21 cellular contexts compared by ENCODE assay signal in the genomic region with DNA sequence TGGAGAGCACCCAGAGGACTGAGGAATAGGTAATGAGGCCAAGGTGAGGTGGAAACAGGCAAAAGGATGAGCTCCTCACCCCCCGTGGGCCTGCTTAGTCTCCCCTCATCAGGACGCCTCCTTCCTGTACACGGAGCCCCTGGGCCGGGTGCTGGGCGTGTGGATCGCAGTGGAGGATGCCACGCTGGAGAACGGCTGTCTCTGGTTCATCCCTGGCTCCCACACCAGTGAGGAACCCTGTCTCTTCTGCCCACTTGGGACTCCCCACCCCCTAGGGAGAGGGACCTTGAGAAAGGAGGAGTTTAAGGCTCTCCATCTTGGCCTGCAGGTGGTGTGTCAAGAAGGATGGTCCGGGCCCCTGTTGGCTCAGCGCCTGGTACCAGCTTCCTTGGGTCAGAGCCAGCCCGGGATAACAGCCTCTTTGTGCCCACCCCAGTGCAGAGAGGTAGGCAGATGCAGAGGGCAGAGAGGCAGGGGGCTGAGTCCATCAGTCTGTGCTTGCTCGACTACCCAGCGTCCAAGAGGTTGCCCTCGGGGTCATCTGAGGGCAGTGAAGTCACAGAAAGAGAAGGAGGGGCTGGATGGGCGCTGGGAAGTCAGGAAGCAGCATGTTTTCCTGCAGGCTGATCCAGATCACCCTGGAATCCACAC. TPM values are rescaled to one million over a fixed set of nuclear protein-coding genes. Genes with fewer than 3 reads are reported as not detected.
DNase-seq lines count a peak whose midpoint lies in the region; ATAC-seq and TF ChIP-seq lines count a peak whose summit lies in the region.
"Had no signal": no experiment of that assay in that cellular context is flagged by ENCODE, and none has a peak within 500 bp of the region (broad histone marks: within the 10 kb centered on the region; RNA-seq: fewer than 3 reads in every experiment).

No MANE protein-coding gene starts in this region.

- no peaks in the 10 kb centered on the region for H3K9me3 ChIP-seq in thyroid gland

- 71% methylated on average over 14 to 15 of the region's 15 CpGs for WGBS in thyroid gland, 2 donors

- peak overlapping the region; percentile 9 for H3K4me3 Mint-ChIP-seq in nephron progenitor cell
- H3K4me3 Mint-ChIP-seq in stimulated activated naive CD8-positive, alpha-beta T cell treated with anti-CD3 and anti-CD28 coated beads, Interleukin-15, amount 100 ng/mL, for 72 hours: no peak overlapping the region
- H3K4me3 Mint-ChIP-seq: activated CD4-positive, alpha-beta T cell treated with anti-CD3 and anti-CD28 coated beads for 36 hours; activated T-helper 1 cell treated with anti-CD3 and anti-CD28 coated beads, Interleukin-12 subunit alpha, Interleukin-12 subunit beta, Interleukin-2, Interleukin-4 antibody, amounts not matched to agents 30 ng/mL and 10 ng/mL and 1 ng/mL, durations not matched to agents 14 hours and 24 hours and 36 hours; B cell; effector memory CD8-positive, alpha-beta T cell; naive thymus-derived CD4-positive, alpha-beta T cell; stimulated activated naive CD8-positive, alpha-beta T cell treated with anti-CD3 and anti-CD28 coated beads, Interleukin-15, Interleukin-2, amounts not matched to agents 100 ng/mL and 50 ng/mL, for 24 hours had no signal

- H3K27me3 Mint-ChIP-seq in nephron progenitor cell (ENCODE audit: low read depth, poor library complexity): no peaks in the 10 kb centered on the region
- no peaks in the 10 kb centered on the region for H3K27me3 Mint-ChIP-seq in stimulated activated naive CD8-positive, alpha-beta T cell treated with anti-CD3 and anti-CD28 coated beads, Interleukin-15, amount 100 ng/mL, for 72 hours
- H3K27me3 Mint-ChIP-seq: activated CD4-positive, alpha-beta T cell treated with anti-CD3 and anti-CD28 coated beads for 36 hours; B cell; effector memory CD8-positive, alpha-beta T cell; naive thymus-derived CD4-positive, alpha-beta T cell; stimulated activated naive CD8-positive, alpha-beta T cell treated with anti-CD3 and anti-CD28 coated beads, Interleukin-15, Interleukin-2, amounts not matched to agents 100 ng/mL and 50 ng/mL, for 24 hours had no signal

- no peak for TF ChIP-seq POLR2A in thyroid gland (IDR thresholded peaks at IDR 0.05)

- TF ChIP-seq CTCF in nephron progenitor cell (IDR thresholded peaks at IDR 0.05) (no peak), thyroid gland (IDR thresholded peaks at IDR 0.05) (no peak)

- peak overlapping the region; percentile 71 for H3K27ac Mint-ChIP-seq in nephron progenitor cell
- H3K27ac Mint-ChIP-seq in stimulated activated naive CD8-positive, alpha-beta T cell treated with anti-CD3 and anti-CD28 coated beads, Interleukin-15, amount 100 ng/mL, for 72 hours: no peak overlapping the region
- H3K27ac Mint-ChIP-seq: activated CD4-positive, alpha-beta T cell treated with anti-CD3 and anti-CD28 coated beads for 36 hours; activated T-helper 1 cell treated with anti-CD3 and anti-CD28 coated beads, Interleukin-12 subunit alpha, Interleukin-12 subunit beta, Interleukin-2, Interleukin-4 antibody, amounts not matched to agents 30 ng/mL and 10 ng/mL and 1 ng/mL, durations not matched to agents 14 hours and 24 hours and 36 hours; B cell; effector memory CD8-positive, alpha-beta T cell; naive thymus-derived CD4-positive, alpha-beta T cell; stimulated activated naive CD8-positive, alpha-beta T cell treated with anti-CD3 and anti-CD28 coated beads, Interleukin-15, Interleukin-2, amounts not matched to agents 100 ng/mL and 50 ng/mL, for 24 hours had no signal

- peaks cover 0 to 3% of the 10 kb centered on the region in 2 donors for H3K36me3 ChIP-seq in thyroid gland

- H3K4me3 ChIP-seq in thyroid gland (replicated peaks in 1 of 3): no peak overlapping the region

- peaks cover 19% of the 10 kb centered on the region for H3K4me1 Mint-ChIP-seq in nephron progenitor cell
- peaks cover 9% of the 10 kb centered on the region for H3K4me1 Mint-ChIP-seq in stimulated activated naive CD8-positive, alpha-beta T cell treated with anti-CD3 and anti-CD28 coated beads, Interleukin-15, amount 100 ng/mL, for 72 hours
- H3K4me1 Mint-ChIP-seq: activated CD4-positive, alpha-beta T cell treated with anti-CD3 and anti-CD28 coated beads for 36 hours; B cell had no signal

- peaks cover 0 to 13% of the 10 kb centered on the region in 2 donors for H3K4me1 ChIP-seq in thyroid gland

- peak overlapping the region in 2 of 3 donors; percentile 24 to 73 for H3K27ac ChIP-seq in thyroid gland

- peaks cover under 1% of the 10 kb centered on the region for H3K36me3 Mint-ChIP-seq in nephron progenitor cell (ENCODE audit: low read depth)
- H3K36me3 Mint-ChIP-seq: activated naive CD4-positive, alpha-beta T cell treated with anti-CD3 and anti-CD28 coated beads, Interleukin-2, amount 50 U/mL, for 72 hours had no signal

- no peaks in the 10 kb centered on the region for H3K27me3 ChIP-seq in thyroid gland

- H3K9me3 Mint-ChIP-seq in nephron progenitor cell: no peaks in the 10 kb centered on the region
- H3K9me3 Mint-ChIP-seq in stimulated activated naive CD8-positive, alpha-beta T cell treated with anti-CD3 and anti-CD28 coated beads, Interleukin-15, amount 100 ng/mL, for 72 hours: no peaks in the 10 kb centered on the region
- H3K9me3 Mint-ChIP-seq: activated naive CD4-positive, alpha-beta T cell treated with anti-CD3 and anti-CD28 coated beads, Interleukin-2, amount 50 U/mL, for 72 hours; activated T-helper 1 cell treated with anti-CD3 and anti-CD28 coated beads, Interleukin-12 subunit alpha, Interleukin-12 subunit beta, Interleukin-2, Interleukin-4 antibody, amounts not matched to agents 30 ng/mL and 10 ng/mL and 1 ng/mL, durations not matched to agents 14 hours and 24 hours and 36 hours; effector memory CD8-positive, alpha-beta T cell; naive thymus-derived CD4-positive, alpha-beta T cell; stimulated activated naive CD8-positive, alpha-beta T cell treated with anti-CD3 and anti-CD28 coated beads, Interleukin-15, Interleukin-2, amounts not matched to agents 100 ng/mL and 50 ng/mL, for 24 hours had no signal

- peak; percentile 19 to 26 for ATAC-seq in left cardiac atrium
- no peak for ATAC-seq in stimulated activated naive CD8-positive, alpha-beta T cell treated with anti-CD3 and anti-CD28 coated beads, Interleukin-15, amount 100 ng/mL, for 72 hours
- ATAC-seq: activated CD4-positive, alpha-beta T cell treated with anti-CD3 and anti-CD28 coated beads for 36 hours; effector memory CD8-positive, alpha-beta T cell; naive thymus-derived CD4-positive, alpha-beta T cell had no signal

- intact Hi-C loops in left cardiac atrium (cut with DNase I): no loop called here
- intact Hi-C loops in thyroid gland (cut with DNase I): no loop called here

- DNase-seq in NCI-H82 (lab: John Stamatoyannopoulos, UW) (peak; percentile 29), NCI-H82 treated with DMSO at 0.1 percent for 48 hours (lab: John Stamatoyannopoulos, UW; ENCODE audit: unreplicated experiment) (no peak), left cardiac atrium (peak; percentile 45), nephron progenitor cell (peak; percentile 44), thyroid gland (no peak), NCI-H510A treated with DMSO at 0.1 percent for 48 hours (lab: John Stamatoyannopoulos, UW) (no peak), T-helper 1 cell (no peak)
- DNase-seq in stimulated activated naive CD8-positive, alpha-beta T cell treated with anti-CD3 and anti-CD28 coated beads, Interleukin-15, amount 100 ng/mL, for 72 hours: no peak
- DNase-seq: activated CD4-positive, alpha-beta T cell treated with anti-CD3 and anti-CD28 coated beads for 36 hours; COR-L47; effector memory CD8-positive, alpha-beta T cell; mesenchymal stem cell; naive thymus-derived CD4-positive, alpha-beta T cell; NCI-H1417; small intestine; stimulated activated CD4-positive, alpha-beta T cell treated with anti-CD3 and anti-CD28 coated beads, Interleukin-2, amount 100 ng/mL, for 48 hours had no signal

RNA-seq across cellular contexts. Expression of a gene that starts 7.0 kb away (rescaled TPM):
- total RNA-seq in left cardiac atrium (10 to 100 TPM in 1 of 2 donors, 1 to 10 TPM in 1; 9.3 to 11.3 TPM), thyroid gland (10 to 100 TPM; 21.1 to 25.2 (median 22.2) TPM)

RNA-seq across cellular contexts. Expression of a gene that starts 7.1 kb away (rescaled TPM):
- 10 to 100 TPM; 14.8 to 30.0 TPM for total RNA-seq in left cardiac atrium
- 10 to 100 TPM; 27.1 to 78.2 (median 35.8) TPM for total RNA-seq in thyroid gland

RNA-seq across cellular contexts. Expression of a gene that starts 19.6 kb away (rescaled TPM):
- total RNA-seq in left cardiac atrium (10 to 100 TPM; 21.4 to 28.2 TPM), thyroid gland (10 to 100 TPM; 10.1 to 65.3 (median 39.4) TPM)
- total RNA-seq: NCI-H460 had no signal

RNA-seq across cellular contexts. Expression of a gene that starts 58.5 kb away (rescaled TPM):
- total RNA-seq in left cardiac atrium: 10 to 100 TPM; 23.7 to 47.8 TPM
- total RNA-seq in thyroid gland: 10 to 100 TPM; 56.3 to 65.6 (median 61.5) TPM

RNA-seq across cellular contexts. Expression of a gene that starts 58.6 kb away (rescaled TPM):
- 10 to 100 TPM; 10.4 to 10.8 TPM for total RNA-seq in left cardiac atrium
- 10 to 100 TPM in 3 of 4 donors, 1 to 10 TPM in 1; 5.8 to 12.6 (median 12.3) TPM for total RNA-seq in thyroid gland

Comparison
In these comparisons a context has a peak if more than half of its experiments do, and no peak if none do; other contexts are left out.
1. DNase-seq: peak in NCI-H82 (single experiment), left cardiac atrium (single experiment) and nephron progenitor cell (single experiment); none in NCI-H82 treated with DMSO at 0.1 percent for 48 hours (single experiment), thyroid gland (0 of 2), NCI-H510A treated with DMSO at 0.1 percent for 48 hours (single experiment), stimulated activated naive CD8-positive, alpha-beta T cell treated with anti-CD3 and anti-CD28 coated beads, Interleukin-15, amount 100 ng/mL, for 72 hours (0 of 2) and T-helper 1 cell (0 of 5).